ENCODE assay signal across 12 cellular contexts in the genomic region with DNA sequence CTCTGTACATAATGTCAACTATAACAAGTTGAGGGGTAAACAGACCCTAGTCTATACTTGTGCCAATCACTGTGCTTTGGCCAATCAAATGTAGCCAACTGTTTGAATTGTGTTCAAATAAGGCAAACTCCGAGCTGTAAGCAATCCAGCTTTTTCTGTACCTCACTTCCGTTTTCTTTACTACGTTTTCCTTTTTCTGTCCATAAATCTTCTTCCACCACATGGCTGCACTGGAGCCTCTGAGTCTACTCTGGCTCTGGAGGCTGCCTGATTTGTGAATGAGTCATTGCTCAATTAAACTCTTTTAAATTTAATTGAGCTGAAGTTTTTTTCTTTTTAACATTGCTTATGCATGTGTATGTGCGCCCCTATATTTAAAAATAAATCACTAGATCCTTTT. TPM values are rescaled to one million over a fixed set of nuclear protein-coding genes. Genes with fewer than 3 reads are reported as not detected.
DNase-seq lines count a peak whose midpoint lies in the region; ATAC-seq and TF ChIP-seq lines count a peak whose summit lies in the region.
"Had no signal": no experiment of that assay in that cellular context is flagged by ENCODE, and none has a peak within 500 bp of the region (broad histone marks: within the 10 kb centered on the region; RNA-seq: fewer than 3 reads in every experiment).

No MANE protein-coding gene starts in this region.

- no peak for TF ChIP-seq POLR2A in heart left ventricle (IDR thresholded peaks at IDR 0.05)
- TF ChIP-seq POLR2A in adrenal gland (IDR thresholded peaks at IDR 0.05): no peak
- no peak for TF ChIP-seq POLR2A in vagina (IDR thresholded peaks at IDR 0.05)

- CTCF ChIA-PET in activated CD4-positive, alpha-beta memory T cell treated with anti-CD3 and anti-CD28 coated beads for 36 hours (lab: Charles Lee): interaction anchor here (1.8 kb wide), 1 partner anchor 11 kb away, joined by 4 read pairs; no protein-coding TSS in a partner anchor

- H3K9me3 Mint-ChIP-seq in T-helper 2 cell treated with Interferon-gamma antibody and Interleukin-4, amounts not matched to agents 5 μg/mL and 100 μg/mL, for 36 hours: no peaks in the 10 kb centered on the region
- no peaks in the 10 kb centered on the region for H3K9me3 Mint-ChIP-seq in activated CD4-positive, alpha-beta memory T cell treated with anti-CD3 and anti-CD28 coated beads for 36 hours
- H3K9me3 Mint-ChIP-seq: activated naive CD4-positive, alpha-beta T cell treated with anti-CD3 and anti-CD28 coated beads for 36 hours had no signal

- H3K4me3 Mint-ChIP-seq in T-helper 2 cell treated with Interferon-gamma antibody and Interleukin-4, amounts not matched to agents 5 μg/mL and 100 μg/mL, for 36 hours: no peak overlapping the region
- H3K4me3 Mint-ChIP-seq in activated CD4-positive, alpha-beta memory T cell treated with anti-CD3 and anti-CD28 coated beads for 36 hours: no peak overlapping the region
- H3K4me3 Mint-ChIP-seq: activated naive CD4-positive, alpha-beta T cell treated with anti-CD3 and anti-CD28 coated beads for 36 hours had no signal

- H3K4me1 Mint-ChIP-seq in T-helper 2 cell treated with Interferon-gamma antibody and Interleukin-4, amounts not matched to agents 5 μg/mL and 100 μg/mL, for 36 hours (ENCODE audit: low read depth): peaks cover 9% of the 10 kb centered on the region
- H3K4me1 Mint-ChIP-seq in activated CD4-positive, alpha-beta memory T cell treated with anti-CD3 and anti-CD28 coated beads for 36 hours (ENCODE audit: low read depth): no peaks in the 10 kb centered on the region

- WGBS in heart left ventricle, 4 donors: 57 to 69% (median 63%) methylated on average over 4 of the region's 4 CpGs
- WGBS in adrenal gland, 4 donors: 21 to 27% (median 25%) methylated on average over 4 of the region's 4 CpGs

- intact Hi-C loops in heart left ventricle (cut with DNase I): loop anchor here in 1 of 10 donors (2.0 kb wide), 1 partner anchor 28 kb away; no protein-coding TSS in a partner anchor
- intact Hi-C loops in Right ventricle myocardium inferior (cut with DNase I): loop anchor here (2.0 kb wide), 1 partner anchor 28 kb away; no protein-coding TSS in a partner anchor
- intact Hi-C loops in adrenal gland (cut with DNase I): no loop called here
- intact Hi-C loops in left lung (cut with DNase I): no loop called here
- intact Hi-C loops in vagina (cut with DNase I): no loop called here
- intact Hi-C loops in tibial artery (cut with DNase I; ENCODE audit: low total_unique reads): no loop called here
- intact Hi-C loops in activated CD4-positive, alpha-beta memory T cell treated with anti-CD3 and anti-CD28 coated beads for 36 hours (cut with micrococcal nuclease): loop anchor here (2.0 kb wide), 1 partner anchor 26 kb away; no protein-coding TSS in a partner anchor

- peaks cover 0 to 43% (median 11%) of the 10 kb centered on the region in 12 donors for H3K4me1 ChIP-seq in heart left ventricle
- H3K4me1 ChIP-seq in adrenal gland (replicated peaks in 1 of 2): peaks cover 0 to 4% of the 10 kb centered on the region in 2 donors
- peaks cover 0 to 45% of the 10 kb centered on the region in 2 donors for H3K4me1 ChIP-seq in left lung
- peaks cover 12% of the 10 kb centered on the region for H3K4me1 ChIP-seq in vagina
- no peaks in the 10 kb centered on the region for H3K4me1 ChIP-seq in tibial artery

- peaks cover 46% of the 10 kb centered on the region for H3K27me3 Mint-ChIP-seq in T-helper 2 cell treated with Interferon-gamma antibody and Interleukin-4, amounts not matched to agents 5 μg/mL and 100 μg/mL, for 36 hours (ENCODE audit: low read depth)
- H3K27me3 Mint-ChIP-seq in activated CD4-positive, alpha-beta memory T cell treated with anti-CD3 and anti-CD28 coated beads for 36 hours: peaks cover 11% of the 10 kb centered on the region

- H3K36me3 ChIP-seq in heart left ventricle: peaks cover 0 to 24% (median 3%) of the 10 kb centered on the region in 9 donors
- H3K36me3 ChIP-seq in adrenal gland (replicated peaks in 1 of 2): no peaks in the 10 kb centered on the region
- no peaks in the 10 kb centered on the region for H3K36me3 ChIP-seq in left lung
- no peaks in the 10 kb centered on the region for H3K36me3 ChIP-seq in vagina
- H3K36me3 ChIP-seq in tibial artery: no peaks in the 10 kb centered on the region

- DNase-seq in heart left ventricle (no peak), Right ventricle myocardium inferior (ENCODE audit: missing footprints) (no peak), adrenal gland (peak in 1 of 7 donors; percentile 10), left lung (no peak), vagina (ENCODE audit: extremely low spot score in 2 of 2) (no peak), tibial artery (no peak)
- DNase-seq in T-helper 2 cell treated with Interferon-gamma antibody and Interleukin-4, amounts not matched to agents 5 μg/mL and 100 μg/mL, for 36 hours (ENCODE audit: low spot score): no peak
- DNase-seq in activated CD4-positive, alpha-beta memory T cell treated with anti-CD3 and anti-CD28 coated beads for 36 hours: no peak
- DNase-seq: activated naive CD4-positive, alpha-beta T cell treated with anti-CD3 and anti-CD28 coated beads for 36 hours had no signal

- no peaks in the 10 kb centered on the region for H3K9me3 ChIP-seq in heart left ventricle
- H3K9me3 ChIP-seq in adrenal gland (replicated peaks in 1 of 3): no peaks in the 10 kb centered on the region
- H3K9me3 ChIP-seq in left lung: no peaks in the 10 kb centered on the region
- no peaks in the 10 kb centered on the region for H3K9me3 ChIP-seq in vagina
- no peaks in the 10 kb centered on the region for H3K9me3 ChIP-seq in tibial artery

- no peaks in the 10 kb centered on the region for H3K36me3 Mint-ChIP-seq in T-helper 2 cell treated with Interferon-gamma antibody and Interleukin-4, amounts not matched to agents 5 μg/mL and 100 μg/mL, for 36 hours (ENCODE audit: low read depth)
- H3K36me3 Mint-ChIP-seq in activated CD4-positive, alpha-beta memory T cell treated with anti-CD3 and anti-CD28 coated beads for 36 hours: no peaks in the 10 kb centered on the region

- no peak for TF ChIP-seq CTCF in heart left ventricle (IDR thresholded peaks at IDR 0.05)
- TF ChIP-seq CTCF in adrenal gland (IDR thresholded peaks at IDR 0.05): no peak
- TF ChIP-seq CTCF in left lung (IDR thresholded peaks at IDR 0.05): no peak
- TF ChIP-seq CTCF in vagina (IDR thresholded peaks at IDR 0.05): no peak
- no peak for TF ChIP-seq CTCF in tibial artery (IDR thresholded peaks at IDR 0.05)

- ATAC-seq in heart left ventricle (peak in 1 of 4 donors; percentile 16), Right ventricle myocardium inferior (no peak), left lung (peak; percentile 72)

- H3K27ac ChIP-seq in heart left ventricle (peak overlapping the region; percentile 49 to 91 (median 78)), adrenal gland (peak overlapping the region in 3 of 5 donors; percentile 62 to 78 (median 73)), left lung (peak overlapping the region; percentile 76 to 89), vagina (peak overlapping the region; percentile 50), tibial artery (no peak overlapping the region)
- H3K27ac ChIP-seq: VCaP had no signal

- H3K27me3 ChIP-seq in heart left ventricle (no peaks in the 10 kb centered on the region), adrenal gland (no peaks in the 10 kb centered on the region), left lung (no peaks in the 10 kb centered on the region), vagina (no peaks in the 10 kb centered on the region), tibial artery (no peaks in the 10 kb centered on the region)

- POLR2A ChIA-PET in activated CD4-positive, alpha-beta memory T cell treated with anti-CD3 and anti-CD28 coated beads for 36 hours (lab: Charles Lee): no interaction called here

- no peak overlapping the region for H3K27ac Mint-ChIP-seq in T-helper 2 cell treated with Interferon-gamma antibody and Interleukin-4, amounts not matched to agents 5 μg/mL and 100 μg/mL, for 36 hours
- no peak overlapping the region for H3K27ac Mint-ChIP-seq in activated CD4-positive, alpha-beta memory T cell treated with anti-CD3 and anti-CD28 coated beads for 36 hours
- H3K27ac Mint-ChIP-seq: activated naive CD4-positive, alpha-beta T cell treated with anti-CD3 and anti-CD28 coated beads for 36 hours had no signal

- H3K4me3 ChIP-seq in heart left ventricle: peak overlapping the region in 1 of 12 donors; percentile 12
- H3K4me3 ChIP-seq in adrenal gland: no peak overlapping the region
- H3K4me3 ChIP-seq in left lung: no peak overlapping the region
- no peak overlapping the region for H3K4me3 ChIP-seq in vagina
- no peak overlapping the region for H3K4me3 ChIP-seq in tibial artery

RNA-seq across cellular contexts. Expression of gene CLEC1A, which starts 29.7 kb away (rescaled TPM):
- total RNA-seq in heart left ventricle (1 to 10 TPM; 1.2 to 7.3 (median 2.5) TPM), Right ventricle myocardium inferior (3.7 TPM), adrenal gland (1 to 10 TPM; 1.4 to 4.9 (median 3.4) TPM), left lung (10 to 100 TPM in 1 of 2 donors, 1 to 10 TPM in 1; 8.9 to 11.0 TPM), vagina (2.2 TPM)
- polyA plus RNA-seq in heart left ventricle (1 to 10 TPM; 2.5 to 3.1 TPM), adrenal gland (1 to 10 TPM; 3.3 to 5.6 (median 3.3) TPM)
- not detected for total RNA-seq in activated CD4-positive, alpha-beta memory T cell treated with anti-CD3 and anti-CD28 coated beads for 36 hours
- total RNA-seq: activated naive CD4-positive, alpha-beta T cell treated with anti-CD3 and anti-CD28 coated beads for 36 hours; epithelial cell of proximal tubule had no signal

RNA-seq across cellular contexts. Expression of gene CLEC9A, which starts 38.6 kb away (rescaled TPM):
- total RNA-seq in heart left ventricle (under 1 TPM in 4 of 9 donors, not detected in 5; 0.12 to 0.24 (median 0.22) TPM), Right ventricle myocardium inferior (not detected), adrenal gland (under 1 TPM in 3 of 8 donors, not detected in 5; 0.14 to 0.23 (median 0.22) TPM), left lung (under 1 TPM in 1 of 2 donors, not detected in 1; 0.17 TPM), vagina (not detected)
- polyA plus RNA-seq in heart left ventricle (under 1 TPM in 1 of 2 donors, not detected in 1; 0.04 TPM), adrenal gland (under 1 TPM in 2 of 3 donors, not detected in 1; 0.07 to 0.10 TPM)
- not detected for total RNA-seq in activated CD4-positive, alpha-beta memory T cell treated with anti-CD3 and anti-CD28 coated beads for 36 hours
- total RNA-seq: activated naive CD4-positive, alpha-beta T cell treated with anti-CD3 and anti-CD28 coated beads for 36 hours; epithelial cell of proximal tubule had no signal

RNA-seq across cellular contexts. Expression of gene CLEC12B, which starts 58.7 kb away (rescaled TPM):
- total RNA-seq in heart left ventricle (under 1 TPM in 2 of 9 donors, not detected in 7; 0.43 to 0.59 TPM), Right ventricle myocardium inferior (not detected), adrenal gland (under 1 TPM in 1 of 8 donors, not detected in 7; 0.14 TPM), left lung (under 1 TPM in 1 of 2 donors, not detected in 1; 0.47 TPM), vagina (not detected)
- polyA plus RNA-seq in heart left ventricle (not detected), adrenal gland (under 1 TPM in 1 of 3 donors, not detected in 2; 0.07 TPM)
- not detected for total RNA-seq in activated CD4-positive, alpha-beta memory T cell treated with anti-CD3 and anti-CD28 coated beads for 36 hours
- total RNA-seq: activated naive CD4-positive, alpha-beta T cell treated with anti-CD3 and anti-CD28 coated beads for 36 hours; epithelial cell of proximal tubule; mucosa of gallbladder had no signal

Comparison
In these comparisons a context has a peak if more than half of its experiments do, and no peak if none do; other contexts are left out.
1. H3K27ac ChIP-seq: peak in heart left ventricle (12 of 12), adrenal gland (3 of 5), left lung (2 of 2) and vagina (single experiment); none in tibial artery (0 of 2).
2. intact Hi-C loops: an anchor here in Right ventricle myocardium inferior (2.0 kb wide) and activated CD4-positive, alpha-beta memory T cell treated with anti-CD3 and anti-CD28 coated beads for 36 hours (2.0 kb wide); none called in adrenal gland, left lung, vagina and tibial artery.